ENCODE assay signal across 17 cellular contexts in the genomic region with DNA sequence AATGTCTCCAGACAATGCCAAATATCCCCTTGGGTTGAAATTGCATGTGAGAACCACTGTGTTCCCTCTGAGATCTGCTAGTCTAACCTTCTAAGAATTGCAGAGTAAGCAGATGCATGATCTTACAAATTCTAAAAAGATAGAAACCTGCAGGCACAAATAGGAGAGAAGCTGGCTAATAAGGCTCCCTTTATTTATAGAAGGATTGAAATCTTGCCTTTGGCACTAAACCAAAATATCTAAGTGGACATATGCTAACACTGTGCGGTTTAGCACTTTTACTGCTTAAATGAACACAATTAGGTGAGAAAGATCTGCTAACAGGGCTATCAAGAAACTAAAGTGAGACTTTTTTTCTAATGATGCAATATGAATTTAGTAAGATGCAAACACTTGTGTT.
A peak's percentile ranks its signal among the peaks of the same experiment; 100 is the strongest.
DNase-seq lines count a peak whose midpoint lies in the region; ATAC-seq and TF ChIP-seq lines count a peak whose summit lies in the region.
"Had no signal": no experiment of that assay in that cellular context is flagged by ENCODE, and none has a peak within 500 bp of the region (broad histone marks: within the 10 kb centered on the region; RNA-seq: fewer than 3 reads in every experiment).

No MANE protein-coding gene starts in this region.

- POLR2A ChIA-PET in HEK293 (lab: Yijun Ruan, JAX) = no interaction called here
- POLR2A ChIA-PET in activated CD4-positive, alpha-beta memory T cell treated with anti-CD3 and anti-CD28 coated beads for 36 hours (lab: Charles Lee) = no interaction called here

- H3K27me3 Mint-ChIP-seq in chondrocyte (ENCODE audit: low read depth) = no peaks in the 10 kb centered on the region
- peaks cover 2% of the 10 kb centered on the region for H3K27me3 Mint-ChIP-seq in activated CD4-positive, alpha-beta memory T cell treated with anti-CD3 and anti-CD28 coated beads for 36 hours
- H3K27me3 Mint-ChIP-seq: CD4-positive, CD25-positive, alpha-beta regulatory T cell; T-cell had no signal

- ATAC-seq in HG02763 (IDR thresholded peaks at IDR 0.05; ENCODE audit: unreplicated experiment) (no peak), HG02798 (IDR thresholded peaks at IDR 0.05; ENCODE audit: poor library complexity, unreplicated experiment) (no peak)
- ATAC-seq: Panc1, T-cell had no signal

- intact Hi-C loops in activated CD4-positive, alpha-beta memory T cell treated with anti-CD3 and anti-CD28 coated beads for 36 hours (cut with micrococcal nuclease) = no loop called here

- H3K36me3 Mint-ChIP-seq in chondrocyte (ENCODE audit: low read depth) = peaks cover 22% of the 10 kb centered on the region
- no peaks in the 10 kb centered on the region for H3K36me3 Mint-ChIP-seq in activated CD4-positive, alpha-beta memory T cell treated with anti-CD3 and anti-CD28 coated beads for 36 hours
- H3K36me3 Mint-ChIP-seq: CD4-positive, CD25-positive, alpha-beta regulatory T cell; T-cell had no signal

- peak overlapping the region; percentile 45 for H3K27ac Mint-ChIP-seq in chondrocyte (ENCODE audit: unreplicated experiment)
- H3K27ac Mint-ChIP-seq in activated CD4-positive, alpha-beta memory T cell treated with anti-CD3 and anti-CD28 coated beads for 36 hours = no peak overlapping the region
- H3K27ac Mint-ChIP-seq: T-cell; T-helper 2 cell treated with Interferon-gamma antibody and Interleukin-4, amounts not matched to agents 5 μg/mL and 100 μg/mL, for 36 hours had no signal

- peaks cover 0 to 3% of the 10 kb centered on the region in 2 experiments; a peak in 1 of 3 replicates for H3K36me3 ChIP-seq in HEK293 (ENCODE audit: control insufficient read depth in 2 of 2, insufficient read depth in 1 of 2, low read length in 2 of 2)

- no peak overlapping the region for H3K27ac ChIP-seq in HEK293 (ENCODE audit: extremely low read depth, low read depth, low read length)
- H3K27ac ChIP-seq: SJCRH30 had no signal

- TF ChIP-seq CTCF in HEK293 (tag by site-specific recombination; IDR thresholded peaks at IDR 0.05) = no peak
- no peak for TF ChIP-seq CTCF in chondrocyte (IDR thresholded peaks at IDR 0.05)

- H3K4me1 Mint-ChIP-seq in chondrocyte (ENCODE audit: low read depth) = peaks cover 57% of the 10 kb centered on the region
- no peaks in the 10 kb centered on the region for H3K4me1 Mint-ChIP-seq in activated CD4-positive, alpha-beta memory T cell treated with anti-CD3 and anti-CD28 coated beads for 36 hours (ENCODE audit: low read depth)
- H3K4me1 Mint-ChIP-seq: CD4-positive, CD25-positive, alpha-beta regulatory T cell; T-cell had no signal

- H3K4me1 ChIP-seq in HEK293 (ENCODE audit: control insufficient read depth, insufficient read depth, low read length) = no peaks in the 10 kb centered on the region
- H3K4me1 ChIP-seq: Caco-2, SJCRH30 had no signal

- H3K4me3 ChIP-seq in HEK293 (ENCODE audit: low read depth, low read length) = no peak overlapping the region
- H3K4me3 ChIP-seq: SJCRH30 had no signal

- DNase-seq in NCI-H2171 treated with DMSO at 0.1 percent for 48 hours (lab: John Stamatoyannopoulos, UW) = peak; percentile 74
- DNase-seq in chondrocyte (ENCODE audit: low spot score) = no peak
- no peak for DNase-seq in activated CD4-positive, alpha-beta memory T cell treated with anti-CD3 and anti-CD28 coated beads for 36 hours
- DNase-seq in SHP77 treated with DMSO at 0.1 percent for 48 hours (lab: John Stamatoyannopoulos, UW) = no peak
- DNase-seq: Caco-2; CD4-positive, CD25-positive, alpha-beta regulatory T cell; EL; KG1; NCI-H1105; NCI-H2081 treated with DMSO at 0.1 percent for 48 hours; SJCRH30; T-cell had no signal

- H3K9me3 Mint-ChIP-seq in chondrocyte (ENCODE audit: low read depth) = no peaks in the 10 kb centered on the region
- no peaks in the 10 kb centered on the region for H3K9me3 Mint-ChIP-seq in activated CD4-positive, alpha-beta memory T cell treated with anti-CD3 and anti-CD28 coated beads for 36 hours
- H3K9me3 Mint-ChIP-seq: T-cell; T-helper 2 cell treated with Interferon-gamma antibody and Interleukin-4, amounts not matched to agents 5 μg/mL and 100 μg/mL, for 36 hours had no signal

- CTCF ChIA-PET in HEK293 (lab: Yijun Ruan, JAX) = interaction anchor here (0.6 to 1.1 kb wide), 3 partner anchors 9 to 241 kb away, joined by 3 read pairs; no protein-coding TSS in a partner anchor
- CTCF ChIA-PET in activated CD4-positive, alpha-beta memory T cell treated with anti-CD3 and anti-CD28 coated beads for 36 hours (lab: Charles Lee) = no interaction called here

- no peaks in the 10 kb centered on the region for H3K9me3 ChIP-seq in HEK293 (ENCODE audit: control insufficient read depth, insufficient read depth, low read depth, low read length)
- H3K9me3 ChIP-seq: Caco-2, SJCRH30 had no signal

- H3K4me3 Mint-ChIP-seq in chondrocyte (ENCODE audit: unreplicated experiment) = no peak overlapping the region
- H3K4me3 Mint-ChIP-seq in activated CD4-positive, alpha-beta memory T cell treated with anti-CD3 and anti-CD28 coated beads for 36 hours = no peak overlapping the region
- H3K4me3 Mint-ChIP-seq: CD4-positive, CD25-positive, alpha-beta regulatory T cell; T-cell; T-helper 2 cell treated with Interferon-gamma antibody and Interleukin-4, amounts not matched to agents 5 μg/mL and 100 μg/mL, for 36 hours had no signal

TF ChIP-seq in HEK293, 187 proteins besides CTCF, POLR2A, EP300 and RAD21:
- TF ChIP-seq, protein P1, sequence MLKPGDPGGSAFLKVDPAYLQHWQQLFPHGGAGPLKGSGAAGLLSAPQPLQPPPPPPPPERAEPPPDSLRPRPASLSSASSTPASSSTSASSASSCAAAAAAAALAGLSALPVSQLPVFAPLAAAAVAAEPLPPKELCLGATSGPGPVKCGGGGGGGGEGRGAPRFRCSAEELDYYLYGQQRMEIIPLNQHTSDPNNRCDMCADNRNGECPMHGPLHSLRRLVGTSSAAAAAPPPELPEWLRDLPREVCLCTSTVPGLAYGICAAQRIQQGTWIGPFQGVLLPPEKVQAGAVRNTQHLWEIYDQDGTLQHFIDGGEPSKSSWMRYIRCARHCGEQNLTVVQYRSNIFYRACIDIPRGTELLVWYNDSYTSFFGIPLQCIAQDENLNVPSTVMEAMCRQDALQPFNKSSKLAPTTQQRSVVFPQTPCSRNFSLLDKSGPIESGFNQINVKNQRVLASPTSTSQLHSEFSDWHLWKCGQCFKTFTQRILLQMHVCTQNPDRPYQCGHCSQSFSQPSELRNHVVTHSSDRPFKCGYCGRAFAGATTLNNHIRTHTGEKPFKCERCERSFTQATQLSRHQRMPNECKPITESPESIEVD (tag by site-specific recombination; IDR thresholded peaks at IDR 0.05) = peak; percentile 41; the same call in 1 of the 2 replicates
- no peak for TF ChIP-seq ZNF560 (tag by site-specific recombination; IDR thresholded peaks at IDR 0.05; ENCODE audit: borderline replicate concordance)
